8 cellular contexts compared by ENCODE assay signal in genomic region chr14:71321556-71322315, GRCh38. TPM values are rescaled to one million over a fixed set of nuclear protein-coding genes. Genes with fewer than 3 reads are reported as not detected.
DNase-seq lines count a peak whose midpoint lies in the region; ATAC-seq lines count a peak whose summit lies in the region.

No MANE protein-coding gene starts in this region.

- intact Hi-C loops in aorta (cut with DNase I): loop anchor here (2.0 to 10.0 kb wide), 11 partner anchors 36 to 431 kb away; no protein-coding TSS in a partner anchor

- H3K4me1 ChIP-seq in endocrine pancreas (ENCODE audit: control insufficient read depth, insufficient read depth, low read length) (peaks cover 8% of the 10 kb centered on the region), aorta (ENCODE audit: control insufficient read depth in 1 of 2, insufficient read depth in 2 of 2, low read length in 2 of 2) (no peaks in the 10 kb centered on the region)

- in situ Hi-C loops in SK-MEL-5 (cut with HindIII; ENCODE audit: low pct_unique_long_range_greater_than_20kb, low sequenced_read_pairs): no loop called here

- DNase-seq in DMS53 treated with DMSO at 0.1 percent for 48 hours (lab: John Stamatoyannopoulos, UW; ENCODE audit: unreplicated experiment) (peak; percentile 72), SK-MEL-5 (ENCODE audit: low read depth, low spot score) (peak; percentile 30), mucosa of gallbladder (ENCODE audit: low spot score) (peak; percentile 13), aorta (no peak), GF-D8 (lab: John Stamatoyannopoulos, UW) (no peak)
- DNase-seq in Jurkat, Clone E6-1 (ENCODE audit: low read depth, low spot score): no peak
- no peak for DNase-seq in stimulated activated CD4-positive, alpha-beta T cell treated with anti-CD3 and anti-CD28 coated beads, Interleukin-12 subunit alpha, Interleukin-12 subunit beta, amount 100 ng/mL, for 4 hours

- peak overlapping the region; percentile 69 for H3K4me3 ChIP-seq in Jurkat, Clone E6-1 (ENCODE audit: low read length)
- H3K4me3 ChIP-seq in endocrine pancreas (ENCODE audit: control insufficient read depth, insufficient read depth, low read length): peak overlapping the region; percentile 93
- peak overlapping the region; percentile 92 to 98 for H3K4me3 ChIP-seq in aorta (ENCODE audit: low read length in 2 of 2)

- no peak for ATAC-seq in aorta (ENCODE audit: low FRiP score)

- H3K27ac ChIP-seq in aorta (ENCODE audit: low read depth in 1 of 2, low read length in 2 of 2): peak overlapping the region; percentile 83 to 94

- WGBS in aorta, 2 donors: 1% methylated on average over 26 of the region's 26 CpGs

- H3K36me3 ChIP-seq in endocrine pancreas (ENCODE audit: control insufficient read depth, insufficient read depth, low read length) (no peaks in the 10 kb centered on the region), aorta (ENCODE audit: control insufficient read depth in 1 of 2, insufficient read depth in 2 of 2, low read length in 1 of 2) (no peaks in the 10 kb centered on the region)

- no peaks in the 10 kb centered on the region for H3K27me3 ChIP-seq in endocrine pancreas (ENCODE audit: control insufficient read depth, insufficient read depth, low read length)
- H3K27me3 ChIP-seq in aorta (ENCODE audit: control insufficient read depth in 1 of 2, insufficient read depth in 2 of 2, low read length in 1 of 2): no peaks in the 10 kb centered on the region

- H3K9me3 ChIP-seq in endocrine pancreas (ENCODE audit: control insufficient read depth, low read length): no peaks in the 10 kb centered on the region
- H3K9me3 ChIP-seq in aorta (ENCODE audit: control insufficient read depth, low read length): no peaks in the 10 kb centered on the region

- H3K9ac ChIP-seq in endocrine pancreas (ENCODE audit: control insufficient read depth, insufficient read depth, low read length): peak overlapping the region; percentile 61

RNA-seq across cellular contexts. Expression of gene SIPA1L1, which starts 1.5 kb away (rescaled TPM):
- 27.0 TPM for polyA plus RNA-seq in Jurkat, Clone E6-1 (2012; ENCODE audit: insufficient read depth, insufficient read length)
- total RNA-seq in SK-MEL-5 (2014; rRNA removed; shearing (Covaris generic)): 10.2 and 10.4 TPM in 2 replicates
- polyA plus RNA-seq in SK-MEL-5 (2015; cell fraction: cytosol; rRNA removed): 18.0 and 29.8 TPM in 2 replicates
- 53.3 and 77.1 TPM in 2 replicates for polyA plus RNA-seq in SK-MEL-5 (2015; cell fraction: nucleus; rRNA removed)
- 98.1 TPM for total RNA-seq in mucosa of gallbladder
- 10 to 100 TPM; 54.8 to 73.5 TPM for total RNA-seq in aorta
- 10 to 100 TPM in 1 of 2 donors, 1 to 10 TPM in 1; 7.9 to 44.1 TPM for polyA plus RNA-seq in aorta

Comparison
In these comparisons a context has a peak if more than half of its experiments do, and no peak if none do; other contexts are left out.
1. DNase-seq: peak in DMS53 treated with DMSO at 0.1 percent for 48 hours (single experiment), SK-MEL-5 (single experiment) and mucosa of gallbladder (single experiment); none in Jurkat, Clone E6-1 (single experiment), aorta (0 of 2), GF-D8 (single experiment) and stimulated activated CD4-positive, alpha-beta T cell treated with anti-CD3 and anti-CD28 coated beads, Interleukin-12 subunit alpha, Interleukin-12 subunit beta, amount 100 ng/mL, for 4 hours (single experiment).
2. Peak in every context shown above with its lines, with median percentiles within 50 percentile points of each other: H3K4me3 ChIP-seq.